2 cellular contexts compared by ENCODE assay signal in the genomic region with DNA sequence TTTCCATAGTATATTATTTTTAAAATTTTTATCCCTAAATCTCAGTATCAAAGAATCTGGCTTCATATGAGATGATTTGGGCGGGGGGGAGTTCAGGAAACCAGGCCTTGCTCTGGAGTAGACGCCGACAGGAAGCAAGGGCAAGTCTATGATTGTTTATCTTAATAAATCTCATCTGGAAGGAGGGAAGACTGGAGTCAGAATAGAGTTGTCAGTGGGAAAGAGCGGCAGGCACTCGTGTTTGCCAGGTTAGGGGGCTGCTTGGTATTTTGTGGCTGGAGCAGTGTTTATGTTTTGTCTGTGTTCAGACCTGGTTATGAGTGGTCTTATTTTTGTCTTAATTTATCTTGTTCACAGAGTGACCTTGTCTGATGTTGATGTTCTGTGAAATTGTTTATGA.
TF ChIP-seq lines count a peak whose summit lies in the region.

No MANE protein-coding gene starts in this region.

TF ChIP-seq in SK-N-SH, 30 proteins besides CTCF, POLR2A, EP300 and RAD21:
- TF ChIP-seq GATA2 (CRISPR knock-in tag; IDR thresholded peaks at IDR 0.05) (0 out of 2 replicates have a peak, but pooled peaks have one; percentile 11), JUND (IDR thresholded peaks at IDR 0.05) (no peak)

TF ChIP-seq in endothelial cell of umbilical vein, 7 proteins besides CTCF, POLR2A, EP300 and RAD21:
- TF ChIP-seq FOS (IDR thresholded peaks at IDR 0.05; ENCODE audit: borderline replicate concordance, insufficient read depth, low read length) (peak; percentile 20), GATA2 (IDR thresholded peaks at IDR 0.05; ENCODE audit: insufficient read depth, insufficient read length, low read depth, low read length) (peak; percentile 86), JUN (IDR thresholded peaks at IDR 0.05; ENCODE audit: borderline replicate concordance, insufficient read depth, insufficient read length, low read depth) (no peak), EZH2 (IDR thresholded peaks at IDR 0.05; ENCODE audit: borderline replicate concordance, low read depth, low read length, severe bottlenecking) (no peak), MYC (IDR thresholded peaks at IDR 0.05; ENCODE audit: low read depth, low read length) (no peak), POLR2AphosphoS5 (IDR thresholded peaks at IDR 0.05; ENCODE audit: insufficient read depth, low read depth, low read length) (peak; percentile 70)
- TF ChIP-seq, protein P1, sequence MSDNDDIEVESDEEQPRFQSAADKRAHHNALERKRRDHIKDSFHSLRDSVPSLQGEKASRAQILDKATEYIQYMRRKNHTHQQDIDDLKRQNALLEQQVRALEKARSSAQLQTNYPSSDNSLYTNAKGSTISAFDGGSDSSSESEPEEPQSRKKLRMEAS (IDR thresholded peaks at IDR 0.05; ENCODE audit: insufficient read depth, insufficient read length), result no peak
